Comparison of ENCODE assay signal across 1 cellular context in the genomic region with DNA sequence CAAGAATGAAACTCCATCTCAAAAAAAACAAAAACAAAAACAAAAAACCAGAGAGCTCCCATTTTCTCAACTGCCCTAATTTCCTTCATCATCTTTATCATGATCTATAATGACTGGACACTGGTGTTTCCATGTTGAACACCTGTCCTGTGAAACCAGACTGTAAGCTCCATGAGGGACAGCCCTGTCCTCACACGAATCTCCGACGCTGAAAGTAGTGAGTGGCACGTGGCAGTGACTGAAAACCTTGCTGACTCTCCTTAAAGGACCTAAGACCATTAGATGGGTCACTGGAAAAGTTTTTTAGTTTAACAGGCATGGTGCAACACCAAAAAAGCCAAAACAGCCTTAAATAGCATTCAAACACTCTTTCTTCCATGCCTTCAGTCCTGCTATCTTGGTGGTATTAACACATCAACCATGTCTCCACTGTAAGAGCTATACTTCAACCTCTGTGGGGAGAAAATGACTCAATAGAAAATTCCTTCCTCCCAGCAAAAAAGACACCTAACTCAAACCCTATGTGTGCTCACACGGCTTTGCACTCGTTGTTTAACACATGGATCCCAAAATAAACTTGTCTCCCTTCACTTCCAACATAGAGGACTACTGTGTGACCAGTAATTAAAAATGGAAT.
TF ChIP-seq lines count a peak whose summit lies in the region.

No MANE protein-coding gene starts in this region.

TF ChIP-seq in SK-N-SH, 30 proteins besides CTCF, POLR2A, EP300 and RAD21:
- TF ChIP-seq, protein P1, sequence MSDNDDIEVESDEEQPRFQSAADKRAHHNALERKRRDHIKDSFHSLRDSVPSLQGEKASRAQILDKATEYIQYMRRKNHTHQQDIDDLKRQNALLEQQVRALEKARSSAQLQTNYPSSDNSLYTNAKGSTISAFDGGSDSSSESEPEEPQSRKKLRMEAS (IDR thresholded peaks at IDR 0.05; ENCODE audit: low read depth), result no peak
- TF ChIP-seq TEAD4 (IDR thresholded peaks at IDR 0.05; ENCODE audit: borderline replicate concordance, insufficient read depth) (no peak), JUND (IDR thresholded peaks at IDR 0.05) (no peak), GABPA (IDR thresholded peaks at IDR 0.05; ENCODE audit: low read depth) (no peak), RFX5 (IDR thresholded peaks at IDR 0.05; ENCODE audit: low read length) (no peak), EZH2phosphoT487 (IDR thresholded peaks at IDR 0.05; ENCODE audit: borderline replicate concordance, low read depth) (no peak), CHD2 (IDR thresholded peaks at IDR 0.05; ENCODE audit: low read length, partially characterized antibody) (no peak), NRF1 (IDR thresholded peaks at IDR 0.05; ENCODE audit: low read depth, low read length) (no peak), YY1 (IDR thresholded peaks at IDR 0.05; ENCODE audit: low read depth) (no peak), FOXJ3 (CRISPR knock-in tag; IDR thresholded peaks at IDR 0.05) (no peak), RXRA (IDR thresholded peaks at IDR 0.05; ENCODE audit: borderline replicate concordance, low read depth) (no peak), TAF1 (IDR thresholded peaks at IDR 0.05; ENCODE audit: borderline replicate concordance, low read depth, low read length) (no peak), MEF2A (IDR thresholded peaks at IDR 0.05; ENCODE audit: borderline replicate concordance, low read depth) (no peak)
- TF ChIP-seq, protein P2, sequence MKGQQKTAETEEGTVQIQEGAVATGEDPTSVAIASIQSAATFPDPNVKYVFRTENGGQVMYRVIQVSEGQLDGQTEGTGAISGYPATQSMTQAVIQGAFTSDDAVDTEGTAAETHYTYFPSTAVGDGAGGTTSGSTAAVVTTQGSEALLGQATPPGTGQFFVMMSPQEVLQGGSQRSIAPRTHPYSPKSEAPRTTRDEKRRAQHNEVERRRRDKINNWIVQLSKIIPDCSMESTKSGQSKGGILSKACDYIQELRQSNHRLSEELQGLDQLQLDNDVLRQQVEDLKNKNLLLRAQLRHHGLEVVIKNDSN (IDR thresholded peaks at IDR 0.05; ENCODE audit: borderline replicate concordance, low read depth), result no peak
- TF ChIP-seq, protein P3, sequence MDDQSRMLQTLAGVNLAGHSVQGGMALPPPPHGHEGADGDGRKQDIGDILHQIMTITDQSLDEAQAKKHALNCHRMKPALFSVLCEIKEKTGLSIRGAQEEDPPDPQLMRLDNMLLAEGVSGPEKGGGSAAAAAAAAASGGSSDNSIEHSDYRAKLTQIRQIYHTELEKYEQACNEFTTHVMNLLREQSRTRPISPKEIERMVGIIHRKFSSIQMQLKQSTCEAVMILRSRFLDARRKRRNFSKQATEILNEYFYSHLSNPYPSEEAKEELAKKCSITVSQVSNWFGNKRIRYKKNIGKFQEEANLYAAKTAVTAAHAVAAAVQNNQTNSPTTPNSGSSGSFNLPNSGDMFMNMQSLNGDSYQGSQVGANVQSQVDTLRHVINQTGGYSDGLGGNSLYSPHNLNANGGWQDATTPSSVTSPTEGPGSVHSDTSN (IDR thresholded peaks at IDR 0.05), result no peak
- TF ChIP-seq, protein P4, sequence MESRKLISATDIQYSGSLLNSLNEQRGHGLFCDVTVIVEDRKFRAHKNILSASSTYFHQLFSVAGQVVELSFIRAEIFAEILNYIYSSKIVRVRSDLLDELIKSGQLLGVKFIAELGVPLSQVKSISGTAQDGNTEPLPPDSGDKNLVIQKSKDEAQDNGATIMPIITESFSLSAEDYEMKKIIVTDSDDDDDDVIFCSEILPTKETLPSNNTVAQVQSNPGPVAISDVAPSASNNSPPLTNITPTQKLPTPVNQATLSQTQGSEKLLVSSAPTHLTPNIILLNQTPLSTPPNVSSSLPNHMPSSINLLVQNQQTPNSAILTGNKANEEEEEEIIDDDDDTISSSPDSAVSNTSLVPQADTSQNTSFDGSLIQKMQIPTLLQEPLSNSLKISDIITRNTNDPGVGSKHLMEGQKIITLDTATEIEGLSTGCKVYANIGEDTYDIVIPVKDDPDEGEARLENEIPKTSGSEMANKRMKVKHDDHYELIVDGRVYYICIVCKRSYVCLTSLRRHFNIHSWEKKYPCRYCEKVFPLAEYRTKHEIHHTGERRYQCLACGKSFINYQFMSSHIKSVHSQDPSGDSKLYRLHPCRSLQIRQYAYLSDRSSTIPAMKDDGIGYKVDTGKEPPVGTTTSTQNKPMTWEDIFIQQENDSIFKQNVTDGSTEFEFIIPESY (IDR thresholded peaks at IDR 0.05; ENCODE audit: borderline replicate concordance, low read depth), result no peak
